In genomic region chr12:6426882-6427671, GRCh38 we compare ENCODE assay signal across 1 cellular context.
A peak's percentile ranks its signal among the peaks of the same experiment; 100 is the strongest.
TF ChIP-seq lines count a peak whose summit lies in the region.

No MANE protein-coding gene starts in this region.

TF ChIP-seq in GM12878, 131 proteins besides CTCF, POLR2A, EP300 and RAD21 (continued from another document and continues in another):
- TF ChIP-seq BHLHE40 (IDR thresholded peaks at IDR 0.05; ENCODE audit: borderline replicate concordance in 1 of 2, low read depth in 2 of 2, low read length in 1 of 2) (peak; percentile 69 to 74; a peak in 2 of 4 replicates), ZBTB11 (CRISPR knock-in tag; IDR thresholded peaks at IDR 0.05) (no peak), MEF2B (IDR thresholded peaks at IDR 0.05; ENCODE audit: partially characterized antibody, poor library complexity, severe bottlenecking) (peak; percentile 90), TARDBP (IDR thresholded peaks at IDR 0.05; ENCODE audit: borderline replicate concordance) (no peak), RELB (IDR thresholded peaks at IDR 0.05; ENCODE audit: low read depth) (peak; percentile 91), DPF2 (IDR thresholded peaks at IDR 0.05) (peak; percentile 88), CUX1 (IDR thresholded peaks at IDR 0.05; ENCODE audit: insufficient replicate concordance, low read depth, low read length) (peak; percentile 58), WRNIP1 (IDR thresholded peaks at IDR 0.05; ENCODE audit: borderline replicate concordance, low read depth, low read length) (no peak), NRF1 (conservative IDR thresholded peaks at IDR 0.05; ENCODE audit: low read depth, low read length) (no peak), STAT1 (conservative IDR thresholded peaks at IDR 0.05) (0 out of 2 replicates have a peak, but pooled peaks have one; percentile 6), EGR1 (IDR thresholded peaks at IDR 0.05; ENCODE audit: borderline replicate concordance in 1 of 2, low read depth in 2 of 2, low read length in 2 of 2) (peak in 1 of 2 experiments; percentile 97; a peak in 2 of 3 replicates), RUNX3 (IDR thresholded peaks at IDR 0.05; ENCODE audit: low read length) (peak; percentile 70), NBN (IDR thresholded peaks at IDR 0.05) (peak; percentile 94), SIX5 (IDR thresholded peaks at IDR 0.05; ENCODE audit: low read depth, low read length, severe bottlenecking) (no peak), MEF2A (IDR thresholded peaks at IDR 0.05; ENCODE audit: insufficient read depth, low read depth, low read length) (peak; percentile 67; the same call in 1 of the 2 replicates), USF1 (IDR thresholded peaks at IDR 0.05; ENCODE audit: borderline replicate concordance, extremely low read length, insufficient read depth, low read depth, low read length) (no peak), JUND (IDR thresholded peaks at IDR 0.05; ENCODE audit: low read depth, low read length) (0 out of 2 replicates have a peak, but pooled peaks have one; percentile 2), IKZF1 (conservative IDR thresholded peaks at IDR 0.05) (peak; percentile 92), FOXK2 (IDR thresholded peaks at IDR 0.05) (peak; percentile 81), RFX5 (IDR thresholded peaks at IDR 0.05; ENCODE audit: low read depth, low read length) (no peak), MTA2 (IDR thresholded peaks at IDR 0.05; ENCODE audit: low read depth) (peak; percentile 77), MXI1 (IDR thresholded peaks at IDR 0.05; ENCODE audit: low read depth, low read length) (peak; percentile 98), ATF7 (IDR thresholded peaks at IDR 0.05; ENCODE audit: low read depth) (peak; percentile 57), HDAC2 (IDR thresholded peaks at IDR 0.05) (no peak), NFYA (IDR thresholded peaks at IDR 0.05; ENCODE audit: borderline replicate concordance, low read depth, low read length) (no peak), RB1 (IDR thresholded peaks at IDR 0.05; ENCODE audit: borderline replicate concordance) (no peak; the same call in 1 of the 2 replicates), CHD4 (IDR thresholded peaks at IDR 0.05) (no peak), ZNF24 (IDR thresholded peaks at IDR 0.05) (no peak), RBBP5 (conservative IDR thresholded peaks at IDR 0.05) (no peak), SP1 (IDR thresholded peaks at IDR 0.05; ENCODE audit: low read depth, low read length) (peak; percentile 44), BACH1 (IDR thresholded peaks at IDR 0.05; ENCODE audit: borderline replicate concordance) (0 out of 2 replicates have a peak, but pooled peaks have one; percentile 61), PBX3 (IDR thresholded peaks at IDR 0.05; ENCODE audit: insufficient replicate concordance, low read depth, low read length) (no peak), SUZ12 (IDR thresholded peaks at IDR 0.05; ENCODE audit: unreplicated experiment) (no peak), NR2F1 (conservative IDR thresholded peaks at IDR 0.05) (peak; percentile 69; the same call in 1 of the 2 replicates), GABPA (IDR thresholded peaks at IDR 0.05; ENCODE audit: low read depth) (no peak), KLF5 (IDR thresholded peaks at IDR 0.05; ENCODE audit: partially characterized antibody) (no peak), REST (IDR thresholded peaks at IDR 0.05; ENCODE audit: low read depth, low read length) (no peak), YY1 (IDR thresholded peaks at IDR 0.05; ENCODE audit: low read depth, low read length) (peak; percentile 88), ZNF207 (IDR thresholded peaks at IDR 0.05; ENCODE audit: borderline replicate concordance) (no peak; the same call in 1 of the 2 replicates), EED (IDR thresholded peaks at IDR 0.05; ENCODE audit: low read depth) (peak; percentile 93), ZBED1 (IDR thresholded peaks at IDR 0.05; ENCODE audit: borderline replicate concordance) (no peak), POLR2AphosphoS5 (IDR thresholded peaks at IDR 0.05; ENCODE audit: low read length) (no peak; the same call in 1 of the 2 replicates), SUPT20H (IDR thresholded peaks at IDR 0.05; ENCODE audit: borderline replicate concordance, control insufficient read depth, low read depth, low read length) (no peak), SREBF2 (IDR thresholded peaks at IDR 0.05; ENCODE audit: low read length) (no peak), BCL3 (IDR thresholded peaks at IDR 0.05; ENCODE audit: borderline replicate concordance, insufficient read depth, low read depth, low read length, poor library complexity, severe bottlenecking) (peak; percentile 97), MTA3 (IDR thresholded peaks at IDR 0.05; ENCODE audit: borderline replicate concordance, low read length) (peak; percentile 91), IRF5 (IDR thresholded peaks at IDR 0.05; ENCODE audit: borderline replicate concordance) (no peak), TBL1XR1 (IDR thresholded peaks at IDR 0.05; ENCODE audit: low read depth, low read length) (0 out of 2 replicates have a peak, but pooled peaks have one; percentile 65), RAD51 (IDR thresholded peaks at IDR 0.05) (peak; percentile 45)
